Comparison of ENCODE assay signal across 24 cellular contexts in the genomic region with DNA sequence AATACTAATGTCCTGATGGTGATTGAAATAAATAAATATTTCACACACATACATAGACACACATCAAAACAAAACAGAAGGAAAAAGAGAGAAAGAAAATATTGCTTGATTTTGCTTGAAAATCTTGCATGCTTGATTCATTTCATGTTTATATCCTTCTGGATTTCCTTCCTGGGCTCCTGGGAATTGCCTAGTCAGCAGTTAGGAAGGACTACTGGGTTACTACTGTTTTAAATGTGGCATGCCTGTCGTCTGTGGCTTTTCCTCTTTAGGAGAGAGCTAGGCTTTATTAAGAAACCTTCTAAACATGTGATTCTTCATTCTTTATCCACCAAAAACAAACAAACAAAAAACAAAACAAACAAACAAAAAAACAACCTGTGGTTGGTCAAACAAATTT.
DNase-seq lines count a peak whose midpoint lies in the region; ATAC-seq, FAIRE-seq and TF ChIP-seq lines count a peak whose summit lies in the region.
"Had no signal": no experiment of that assay in that cellular context is flagged by ENCODE, and none has a peak within 500 bp of the region (broad histone marks: within the 10 kb centered on the region; RNA-seq: fewer than 3 reads in every experiment).

No MANE protein-coding gene starts in this region.

- H3K4me1 ChIP-seq in IMR-90 (ENCODE audit: control insufficient read depth, insufficient read depth, low read length) (no peaks in the 10 kb centered on the region; the same call in 1 of the 2 replicates), K562 (replicated peaks in 1 of 2; ENCODE audit: control insufficient read depth in 2 of 2, insufficient read depth in 2 of 2, low read length in 2 of 2) (no peaks in the 10 kb centered on the region), mesenchymal stem cell (ENCODE audit: control insufficient read depth, insufficient read depth, low read depth, low read length) (no peaks in the 10 kb centered on the region), smooth muscle cell (ENCODE audit: low read depth) (peaks cover 14% of the 10 kb centered on the region)
- H3K4me1 ChIP-seq: gastrocnemius medialis, pancreas, Peyer's patch, right atrium auricular region, stomach had no signal

- H4K8ac ChIP-seq in IMR-90 (ENCODE audit: low read depth in 2 of 2, low read length in 2 of 2) (no peak overlapping the region), mesenchymal stem cell (ENCODE audit: low read length) (no peak overlapping the region)

- no peak overlapping the region for H4K91ac ChIP-seq in IMR-90 (ENCODE audit: insufficient read depth, low read depth, low read length)
- no peak overlapping the region for H4K91ac ChIP-seq in mesenchymal stem cell (ENCODE audit: low read length)

- H3K27me3 ChIP-seq in IMR-90 (ENCODE audit: control insufficient read depth, insufficient read depth, low read length) (no peaks in the 10 kb centered on the region), K562 (ENCODE audit: control insufficient read depth in 2 of 2, insufficient read depth in 2 of 2, low read length in 2 of 2) (no peaks in the 10 kb centered on the region), mesenchymal stem cell (ENCODE audit: control insufficient read depth in 1 of 2, insufficient read depth in 1 of 2, low read length in 2 of 2) (no peaks in the 10 kb centered on the region), smooth muscle cell (ENCODE audit: low read depth) (no peaks in the 10 kb centered on the region)
- H3K27me3 ChIP-seq: gastrocnemius medialis, hepatocyte, pancreas, Peyer's patch, right atrium auricular region, stomach, tibial nerve had no signal

- no CpG with 5 or more reads among the region's 1 CpG for WGBS in IMR-90 (ENCODE audit: extremely low coverage in 2 of 2, insufficient read length in 1 of 2), 2 experiments
- 0% methylated on average over 1 of the region's 1 CpG for WGBS in K562 (ENCODE audit: insufficient coverage, low coverage, missing lambda C conversion rate)
- WGBS in mesenchymal stem cell, result no CpG with 5 or more reads among the region's 1 CpG
- WGBS in smooth muscle cell (ENCODE audit: low lambda C conversion rate), result 4% methylated on average over 1 of the region's 1 CpG

- no peak for FAIRE-seq in K562 (lab: Jason Lieb, UNC)
- FAIRE-seq: pancreas had no signal

- TF ChIP-seq EP300 in K562 (IDR thresholded peaks at IDR 0.05; ENCODE audit: low read length), result no peak

- in situ Hi-C loops in IMR-90 (cut with MboI; ENCODE audit: low sequenced_read_pairs) (no loop called here), K562 (cut with MboI) (no loop called here)

- H2BK15ac ChIP-seq in IMR-90 (ENCODE audit: low read depth, low read length) (no peak overlapping the region), mesenchymal stem cell (ENCODE audit: low read depth, poor library complexity, severe bottlenecking) (no peak overlapping the region)

- H2BK5ac ChIP-seq in IMR-90 (ENCODE audit: low read depth, low read length, poor library complexity, severe bottlenecking) (no peak overlapping the region), mesenchymal stem cell (ENCODE audit: low read depth, low read length, poor library complexity, severe bottlenecking) (no peak overlapping the region)

- dilution Hi-C loops in IMR-90 (cut with HindIII; ENCODE audit: low sequenced_read_pairs, unreplicated experiment), result no loop called here

- BruUV-seq in IMR-90 (replicated peaks; lab: Mats Ljungman, UMichigan) (no TSS peak), K562 (replicated peaks; lab: Mats Ljungman, UMichigan) (no TSS peak)

- H2AK9ac ChIP-seq in IMR-90 (replicated peaks; ENCODE audit: low read depth, low read length, poor library complexity), result no peak overlapping the region

- H3K9me1 ChIP-seq in IMR-90 (ENCODE audit: insufficient read depth, low read length) (no peaks in the 10 kb centered on the region), K562 (ENCODE audit: control insufficient read depth, insufficient read depth, low read length) (no peaks in the 10 kb centered on the region)

- H3K27ac ChIP-seq in IMR-90 (ENCODE audit: insufficient read depth, low read length) (no peak overlapping the region), K562 (ENCODE audit: extremely low read depth, low read depth, low read length) (no peak overlapping the region), mesenchymal stem cell (ENCODE audit: low read length, poor library complexity, severe bottlenecking) (no peak overlapping the region), smooth muscle cell (ENCODE audit: low read depth) (no peak overlapping the region)
- H3K27ac ChIP-seq: gastrocnemius medialis, hepatocyte, pancreas, Peyer's patch, right atrium auricular region, stomach, tibial nerve had no signal

- H3K18ac ChIP-seq in IMR-90 (ENCODE audit: low read depth, low read length) (no peak overlapping the region), mesenchymal stem cell (ENCODE audit: low read depth in 1 of 2, low read length in 2 of 2) (no peak overlapping the region)

- no peak for DNase-seq in IMR-90
- no peak for DNase-seq in K562 (ENCODE audit: extremely low read depth in 1 of 4, low spot score in 3 of 4)
- peak; percentile 46 for DNase-seq in mesenchymal stem cell
- DNase-seq in smooth muscle cell (lab: John Stamatoyannopoulos, UW; ENCODE audit: unreplicated experiment), result no peak
- no peak for DNase-seq in ureter (ENCODE audit: low spot score)
- DNase-seq in central memory CD4-positive, alpha-beta T cell, result no peak
- no peak for DNase-seq in NCI-H1436 treated with DMSO at 0.1 percent for 48 hours (lab: John Stamatoyannopoulos, UW)
- DNase-seq: activated CD4-positive, alpha-beta T cell treated with anti-CD3 and anti-CD28 coated beads, Interleukin-2, amount 10 ng/mL, durations not matched to agents 7 days and 5 days; AML-193; aorta; CD8-positive, alpha-beta T cell; gastrocnemius medialis; KBM-7; naive thymus-derived CD4-positive, alpha-beta T cell; NCI-H146; NCI-H2171; NCI-H526; pancreas; Peyer's patch; stomach; T-helper 2 cell had no signal

- no peak for TF ChIP-seq CTCF in IMR-90 (conservative IDR thresholded peaks at IDR 0.05; ENCODE audit: low read depth, low read length)
- TF ChIP-seq CTCF in K562 (IDR thresholded peaks at IDR 0.05 in 2 of 3, conservative IDR thresholded peaks at IDR 0.05 in 1 of 3; ENCODE audit: insufficient read depth in 2 of 3, low read depth in 1 of 3, low read length in 3 of 3), result no peak
- TF ChIP-seq CTCF in smooth muscle cell (IDR thresholded peaks at IDR 0.05; ENCODE audit: borderline replicate concordance, insufficient read depth, poor library complexity, severe bottlenecking), result no peak

- intact Hi-C loops in IMR-90 (cut with micrococcal nuclease) (no loop called here), K562 (cut with micrococcal nuclease) (no loop called here)

- no peak overlapping the region for H3K9ac ChIP-seq in IMR-90 (ENCODE audit: low read depth, low read length)
- H3K9ac ChIP-seq in K562 (ENCODE audit: insufficient read depth in 1 of 2, low read depth in 2 of 2, low read length in 2 of 2), result no peak overlapping the region
- H3K9ac ChIP-seq in mesenchymal stem cell (ENCODE audit: low read length), result peak overlapping the region; percentile 42
- no peak overlapping the region for H3K9ac ChIP-seq in smooth muscle cell (ENCODE audit: low read depth)

- no peak overlapping the region for H3K14ac ChIP-seq in IMR-90 (replicated peaks; ENCODE audit: low read depth, low read length)
- H3K14ac ChIP-seq in mesenchymal stem cell (ENCODE audit: low read length in 2 of 2), result no peak overlapping the region

- TF ChIP-seq RAD21 in IMR-90 (IDR thresholded peaks at IDR 0.05; ENCODE audit: low read length), result no peak
- TF ChIP-seq RAD21 in K562 (CRISPR knock-in tag; conservative IDR thresholded peaks at IDR 0.05 in 1 of 2, IDR thresholded peaks at IDR 0.05 in 1 of 2), result no peak

- no peaks in the 10 kb centered on the region for H4K20me1 ChIP-seq in IMR-90 (ENCODE audit: insufficient read depth, low read length)
- H4K20me1 ChIP-seq in K562 (replicated peaks; ENCODE audit: control insufficient read depth, insufficient read depth, low read length), result no peaks in the 10 kb centered on the region
- H4K20me1 ChIP-seq in smooth muscle cell (ENCODE audit: low read depth), result no peaks in the 10 kb centered on the region

- no peak overlapping the region for H3K4me3 ChIP-seq in IMR-90 (ENCODE audit: insufficient read depth, low read depth, low read length)
- H3K4me3 ChIP-seq in K562, result no peak overlapping the region
- no peak overlapping the region for H3K4me3 ChIP-seq in mesenchymal stem cell (ENCODE audit: insufficient read depth in 1 of 2, low read depth in 1 of 2, low read length in 2 of 2)
- H3K4me3 ChIP-seq in smooth muscle cell, result no peak overlapping the region
- H3K4me3 ChIP-seq: gastrocnemius medialis, hepatocyte, pancreas, Peyer's patch, right atrium auricular region, stomach, tibial nerve had no signal

- H3K4ac ChIP-seq in IMR-90 (ENCODE audit: low read depth, low read length) (no peak overlapping the region), mesenchymal stem cell (ENCODE audit: low read depth in 1 of 2, low read length in 2 of 2) (no peak overlapping the region)

- H3K9me3 ChIP-seq in IMR-90 (ENCODE audit: control insufficient read depth, insufficient read depth, low read length) (no peaks in the 10 kb centered on the region), K562 (replicated peaks; ENCODE audit: control insufficient read depth, insufficient read depth, low read depth, low read length) (no peaks in the 10 kb centered on the region; the same call in none of the 2 replicates), mesenchymal stem cell (ENCODE audit: control insufficient read depth, low read length) (peaks cover under 1% of the 10 kb centered on the region), smooth muscle cell (replicated peaks; ENCODE audit: low read depth) (no peaks in the 10 kb centered on the region)
- H3K9me3 ChIP-seq: gastrocnemius medialis, pancreas, Peyer's patch had no signal

- H3K23ac ChIP-seq in IMR-90 (ENCODE audit: low read depth, low read length) (no peak overlapping the region), mesenchymal stem cell (ENCODE audit: low read length in 2 of 2) (no peak overlapping the region)

- H2BK120ac ChIP-seq in IMR-90 (ENCODE audit: low read depth, low read length), result no peak overlapping the region
- H2BK120ac ChIP-seq in mesenchymal stem cell (ENCODE audit: low read depth, low read length), result no peak overlapping the region

- no peak for TF ChIP-seq POLR2A in IMR-90 (IDR thresholded peaks at IDR 0.05; ENCODE audit: low read depth, low read length)
- TF ChIP-seq POLR2A in K562 (conservative IDR thresholded peaks at IDR 0.05), result no peak

- POLR2A ChIA-PET in IMR-90 (lab: Charles Lee; ENCODE audit: unreplicated experiment) (no interaction called here), K562 (lab: Yijun Ruan, JAX) (no interaction called here)

- H3K36me3 ChIP-seq in IMR-90 (ENCODE audit: control insufficient read depth, insufficient read depth, low read length) (no peaks in the 10 kb centered on the region), K562 (ENCODE audit: control insufficient read depth, insufficient read depth, low read length) (no peaks in the 10 kb centered on the region), mesenchymal stem cell (ENCODE audit: control insufficient read depth in 1 of 2, insufficient read depth in 2 of 2, low read depth in 1 of 2, low read length in 2 of 2) (no peaks in the 10 kb centered on the region), smooth muscle cell (ENCODE audit: low read depth) (no peaks in the 10 kb centered on the region)
- H3K36me3 ChIP-seq: gastrocnemius medialis, pancreas, Peyer's patch, right atrium auricular region, stomach, tibial nerve had no signal

- no peak overlapping the region for H2BK12ac ChIP-seq in mesenchymal stem cell (ENCODE audit: low read length in 2 of 2)

- CTCF ChIA-PET in IMR-90 (lab: Yijun Ruan, JAX), result no interaction called here
- CTCF ChIA-PET in K562 (lab: Yijun Ruan, JAX; ENCODE audit: low intra/inter-chr PET ratio), result no interaction called here

- H3K79me1 ChIP-seq in IMR-90 (ENCODE audit: low read depth in 1 of 2, low read length in 2 of 2) (no peaks in the 10 kb centered on the region), mesenchymal stem cell (replicated peaks; ENCODE audit: low read length, poor library complexity, severe bottlenecking) (no peaks in the 10 kb centered on the region)

- H4K5ac ChIP-seq in IMR-90 (ENCODE audit: low read depth, low read length), result no peak overlapping the region

- H3K4me2 ChIP-seq in IMR-90 (ENCODE audit: low read depth, low read length) (no peak overlapping the region), K562 (ENCODE audit: insufficient read depth, low read length) (no peak overlapping the region), mesenchymal stem cell (ENCODE audit: low read length, poor library complexity, severe bottlenecking) (no peak overlapping the region), smooth muscle cell (peak overlapping the region; percentile 26)
- H3K4me2 ChIP-seq: hepatocyte had no signal

- no peaks in the 10 kb centered on the region for H3F3A ChIP-seq in smooth muscle cell (ENCODE audit: low read depth)

- H3K56ac ChIP-seq in IMR-90 (ENCODE audit: extremely low read depth, insufficient read depth, low read length), result no peak overlapping the region

- no peak overlapping the region for H2BK20ac ChIP-seq in IMR-90 (ENCODE audit: low read depth, low read length)

- H2AK5ac ChIP-seq in IMR-90 (ENCODE audit: low read depth, low read length), result no peak overlapping the region
- no peak overlapping the region for H2AK5ac ChIP-seq in mesenchymal stem cell (ENCODE audit: low read length, severe bottlenecking)

- H3K79me2 ChIP-seq in K562 (ENCODE audit: control insufficient read depth, insufficient read depth, low read length) (no peaks in the 10 kb centered on the region), smooth muscle cell (ENCODE audit: low read depth) (no peaks in the 10 kb centered on the region)
- H3K79me2 ChIP-seq: hepatocyte had no signal

- H2AFZ ChIP-seq in IMR-90 (replicated peaks; ENCODE audit: low read length, poor library complexity) (no peak overlapping the region), K562 (ENCODE audit: low read depth, low read length) (no peak overlapping the region), mesenchymal stem cell (ENCODE audit: low read depth, low read length) (no peak overlapping the region), smooth muscle cell (ENCODE audit: low read depth) (peak overlapping the region; percentile 61)
- H2AFZ ChIP-seq: hepatocyte had no signal

- 0 out of 2 replicates have a peak, but pooled peaks have one; percentile 44 for ATAC-seq in IMR-90 (ENCODE audit: low read depth)
- ATAC-seq in K562, result no peak
- ATAC-seq: CD8-positive, alpha-beta T cell; gastrocnemius medialis; naive thymus-derived CD4-positive, alpha-beta T cell; pancreas had no signal
